8 cellular contexts compared by ENCODE assay signal in the genomic region with DNA sequence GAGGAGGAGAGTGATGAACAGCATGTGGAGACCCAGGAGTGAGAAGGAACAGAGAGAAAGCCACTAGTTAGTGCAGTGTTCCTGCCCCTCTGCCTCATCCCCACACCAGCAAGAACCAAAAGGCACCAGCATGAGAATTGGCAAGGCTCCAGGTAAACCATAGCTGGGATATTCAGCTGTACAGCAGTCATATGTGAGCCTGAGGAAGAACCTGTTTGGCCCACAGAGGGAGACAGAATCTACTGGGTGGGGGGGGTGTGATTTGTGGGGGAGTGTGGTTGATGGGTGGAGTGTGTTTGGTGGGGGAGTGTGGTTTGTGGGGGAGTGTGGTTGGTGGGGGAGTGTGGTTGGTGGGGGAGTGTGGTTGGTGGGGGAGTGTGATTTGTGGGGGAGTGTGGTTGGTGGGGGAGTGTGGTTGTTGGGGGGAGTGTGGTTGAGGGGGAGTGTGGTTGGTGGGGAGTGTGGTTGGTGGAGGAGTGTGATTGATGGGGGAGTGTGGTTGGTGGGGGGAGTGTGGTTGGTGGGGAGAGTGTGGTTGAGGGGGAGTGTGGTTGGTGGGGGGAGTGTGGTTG. TPM values are rescaled to one million over a fixed set of nuclear protein-coding genes. Genes with fewer than 3 reads are reported as not detected.
DNase-seq lines count a peak whose midpoint lies in the region; ATAC-seq and TF ChIP-seq lines count a peak whose summit lies in the region.

No MANE protein-coding gene starts in this region.

- no peak overlapping the region for H2AFZ ChIP-seq in hepatocyte

- peaks cover 56% of the 10 kb centered on the region for H3K79me2 ChIP-seq in hepatocyte

- ATAC-seq in activated naive CD8-positive, alpha-beta T cell treated with anti-CD3 and anti-CD28 coated beads, Interleukin-2, amount 10 ng/mL, durations not matched to agents 7 days and 5 days (ENCODE audit: low read depth), result no peak
- ATAC-seq in HG03097 (IDR thresholded peaks at IDR 0.05; ENCODE audit: low FRiP score, unreplicated experiment), result no peak
- ATAC-seq in HG03196 (IDR thresholded peaks at IDR 0.05; ENCODE audit: unreplicated experiment), result no peak

- no peak overlapping the region for H3K4me2 ChIP-seq in hepatocyte

- peak overlapping the region; percentile 11; the same call in 1 of the 2 replicates for H3K4me3 Mint-ChIP-seq in HFFc6
- peak overlapping the region; percentile 49 for H3K4me3 Mint-ChIP-seq in activated naive CD8-positive, alpha-beta T cell treated with anti-CD3 and anti-CD28 coated beads, Interleukin-2, amount 10 ng/mL, durations not matched to agents 7 days and 5 days

- peak overlapping the region; percentile 67 for H3K27ac ChIP-seq in hepatocyte

- H3K4me1 Mint-ChIP-seq in HFFc6 (ENCODE audit: low read depth), result peaks cover 54% of the 10 kb centered on the region
- peaks cover 12% of the 10 kb centered on the region for H3K4me1 Mint-ChIP-seq in activated naive CD8-positive, alpha-beta T cell treated with anti-CD3 and anti-CD28 coated beads, Interleukin-2, amount 10 ng/mL, durations not matched to agents 7 days and 5 days

- H3K36me3 ChIP-seq in BE2C (no peaks in the 10 kb centered on the region), hepatocyte (replicated peaks; ENCODE audit: insufficient read depth, low read depth) (no peaks in the 10 kb centered on the region)

- H3K27me3 ChIP-seq in BE2C, result no peaks in the 10 kb centered on the region
- no peaks in the 10 kb centered on the region for H3K27me3 ChIP-seq in hepatocyte

- H3K9me3 ChIP-seq in BE2C, result no peaks in the 10 kb centered on the region
- H3K9me3 ChIP-seq in hepatocyte (ENCODE audit: low read depth), result no peaks in the 10 kb centered on the region

- no peaks in the 10 kb centered on the region for H3K9me2 ChIP-seq in hepatocyte (replicated peaks; ENCODE audit: insufficient read depth)

- H3K4me1 ChIP-seq in BE2C (no peaks in the 10 kb centered on the region), hepatocyte (ENCODE audit: insufficient read depth) (peaks cover 38% of the 10 kb centered on the region)

- H3K4me3 ChIP-seq in BE2C (ENCODE audit: low read depth, low read length) (no peak overlapping the region), hepatocyte (no peak overlapping the region)

- POLR2A ChIA-PET in activated naive CD8-positive, alpha-beta T cell treated with anti-CD3 and anti-CD28 coated beads, Interleukin-2, amount 10 ng/mL, durations not matched to agents 7 days and 5 days (lab: Charles Lee), result no interaction called here

- TF ChIP-seq CTCF in BE2C (IDR thresholded peaks at IDR 0.05; ENCODE audit: low read depth, low read length) (no peak), HFFc6 (IDR thresholded peaks at IDR 0.05) (no peak), hepatocyte (IDR thresholded peaks at IDR 0.05; ENCODE audit: poor library complexity) (no peak)

- no peaks in the 10 kb centered on the region for H3K27me3 Mint-ChIP-seq in HFFc6 (ENCODE audit: insufficient read depth)
- H3K27me3 Mint-ChIP-seq in activated naive CD8-positive, alpha-beta T cell treated with anti-CD3 and anti-CD28 coated beads, Interleukin-2, amount 10 ng/mL, durations not matched to agents 7 days and 5 days, result peaks cover 4% of the 10 kb centered on the region

- H4K20me1 ChIP-seq in hepatocyte (ENCODE audit: insufficient read depth, poor library complexity, severe bottlenecking), result peaks cover 11% of the 10 kb centered on the region

- H3K27ac Mint-ChIP-seq in HFFc6, result peak overlapping the region; percentile 73
- H3K27ac Mint-ChIP-seq in activated naive CD8-positive, alpha-beta T cell treated with anti-CD3 and anti-CD28 coated beads, Interleukin-2, amount 10 ng/mL, durations not matched to agents 7 days and 5 days, result peak overlapping the region; percentile 76

- H3K36me3 Mint-ChIP-seq in HFFc6 (ENCODE audit: low read depth), result peaks cover 32% of the 10 kb centered on the region
- peaks cover 32% of the 10 kb centered on the region for H3K36me3 Mint-ChIP-seq in activated naive CD8-positive, alpha-beta T cell treated with anti-CD3 and anti-CD28 coated beads, Interleukin-2, amount 10 ng/mL, durations not matched to agents 7 days and 5 days

- peak; percentile 22 for DNase-seq in BE2C
- DNase-seq in HFFc6, result peak; percentile 67
- DNase-seq in activated naive CD8-positive, alpha-beta T cell treated with anti-CD3 and anti-CD28 coated beads, Interleukin-2, amount 10 ng/mL, durations not matched to agents 7 days and 5 days, result no peak
- no peak for DNase-seq in hepatocyte (ENCODE audit: low spot score)
- DNase-seq in NCI-H2029 treated with DMSO at 0.1 percent for 48 hours (lab: John Stamatoyannopoulos, UW), result no peak
- DNase-seq in activated naive CD4-positive, alpha-beta T cell treated with Interleukin-2 at 50 U/mL for 16 hours, result no peak

- H3K9me3 Mint-ChIP-seq in HFFc6, result no peaks in the 10 kb centered on the region
- peaks cover 9% of the 10 kb centered on the region for H3K9me3 Mint-ChIP-seq in activated naive CD8-positive, alpha-beta T cell treated with anti-CD3 and anti-CD28 coated beads, Interleukin-2, amount 10 ng/mL, durations not matched to agents 7 days and 5 days

RNA-seq across cellular contexts. Expression of gene MINK1, which starts 19.4 kb away (rescaled TPM):
- 55.5 TPM for polyA plus RNA-seq in BE2C (2012; ENCODE audit: insufficient read depth, insufficient read length, low read depth)
- total RNA-seq in HFFc6 (2021; fragmentation: NEBNext Ultra II Directional; extraction: Animal tissue kit (Norgen Biotek cat#: 25700)), result 10 to 100 TPM; 68.5 to 82.4 (median 71.6) TPM
- 100 to 1,000 TPM; 123 to 128 TPM for total RNA-seq in activated naive CD8-positive, alpha-beta T cell treated with anti-CD3 and anti-CD28 coated beads, Interleukin-2, amount 10 ng/mL, durations not matched to agents 7 days and 5 days
- total RNA-seq in hepatocyte, result 24.4 and 45.3 TPM in 2 replicates
- 39.7 and 49.4 TPM in 2 replicates for polyA plus RNA-seq in hepatocyte

RNA-seq across cellular contexts. Expression of gene PLD2, which starts 45.6 kb away (rescaled TPM):
- 4.6 TPM for polyA plus RNA-seq in BE2C (2012; ENCODE audit: insufficient read depth, insufficient read length, low read depth)
- 10 to 100 TPM; 14.9 to 21.8 (median 19.4) TPM for total RNA-seq in HFFc6 (2021; fragmentation: NEBNext Ultra II Directional; extraction: Animal tissue kit (Norgen Biotek cat#: 25700))
- 10 to 100 TPM; 18.8 to 21.7 TPM for total RNA-seq in activated naive CD8-positive, alpha-beta T cell treated with anti-CD3 and anti-CD28 coated beads, Interleukin-2, amount 10 ng/mL, durations not matched to agents 7 days and 5 days
- total RNA-seq in hepatocyte, result 13.9 and 25.2 TPM in 2 replicates
- 21.8 and 27.3 TPM in 2 replicates for polyA plus RNA-seq in hepatocyte

RNA-seq across cellular contexts. Expression of gene C17orf107, which starts 46.7 kb away (rescaled TPM):
- 0.52 TPM for polyA plus RNA-seq in BE2C (2012; ENCODE audit: insufficient read depth, insufficient read length, low read depth)
- 1 to 10 TPM in 4 of 6 experiments, under 1 TPM in 2; 0.95 to 1.6 (median 1.4) TPM for total RNA-seq in HFFc6 (2021; fragmentation: NEBNext Ultra II Directional; extraction: Animal tissue kit (Norgen Biotek cat#: 25700))
- 1 to 10 TPM; 1.9 to 3.0 TPM for total RNA-seq in activated naive CD8-positive, alpha-beta T cell treated with anti-CD3 and anti-CD28 coated beads, Interleukin-2, amount 10 ng/mL, durations not matched to agents 7 days and 5 days
- total RNA-seq in hepatocyte, result 7.4 and 9.1 TPM in 2 replicates
- 8.8 and 14.1 TPM in 2 replicates for polyA plus RNA-seq in hepatocyte

RNA-seq across cellular contexts. Expression of gene CHRNE, which starts 50.3 kb away (rescaled TPM):
- polyA plus RNA-seq in BE2C (2012; ENCODE audit: insufficient read depth, insufficient read length, low read depth), result not detected
- under 1 TPM in 3 of 6 experiments, not detected in 3; 0.07 to 0.15 (median 0.07) TPM for total RNA-seq in HFFc6 (2021; fragmentation: NEBNext Ultra II Directional; extraction: Animal tissue kit (Norgen Biotek cat#: 25700))
- 1 to 10 TPM in 1 of 2 experiments, under 1 TPM in 1; 0.65 to 1.1 TPM for total RNA-seq in activated naive CD8-positive, alpha-beta T cell treated with anti-CD3 and anti-CD28 coated beads, Interleukin-2, amount 10 ng/mL, durations not matched to agents 7 days and 5 days
- total RNA-seq in hepatocyte, result 0.60 and 1.0 TPM in 2 replicates
- polyA plus RNA-seq in hepatocyte, result 0.83 and 1.2 TPM in 2 replicates

Comparison
In these comparisons a context has a peak if more than half of its experiments do, and no peak if none do; other contexts are left out.
1. DNase-seq: peak in BE2C (single experiment) and HFFc6 (single experiment); none in activated naive CD8-positive, alpha-beta T cell treated with anti-CD3 and anti-CD28 coated beads, Interleukin-2, amount 10 ng/mL, durations not matched to agents 7 days and 5 days (single experiment), hepatocyte (single experiment), NCI-H2029 treated with DMSO at 0.1 percent for 48 hours (single experiment) and activated naive CD4-positive, alpha-beta T cell treated with Interleukin-2 at 50 U/mL for 16 hours (single experiment).